In the genomic region with DNA sequence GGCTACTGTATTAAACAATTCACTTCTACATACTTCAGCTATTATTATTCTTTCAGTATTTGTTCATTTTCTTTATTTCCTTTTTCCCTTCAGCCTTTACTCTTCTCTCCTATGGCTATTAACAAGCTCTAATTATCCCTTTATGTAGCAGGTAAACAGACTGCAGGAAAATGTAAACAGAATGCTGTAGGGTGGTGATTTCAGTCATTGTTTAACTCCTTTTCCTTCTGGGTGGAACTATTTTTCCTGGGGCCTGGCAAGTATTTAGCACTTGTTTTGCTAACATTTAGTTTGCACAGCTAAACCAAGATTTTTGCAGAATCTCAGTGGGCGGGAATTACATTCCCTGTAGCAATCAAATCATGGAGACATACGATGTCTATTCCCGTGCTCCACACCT, we compare ENCODE assay signal across 22 cellular contexts. TPM values are rescaled to one million over a fixed set of nuclear protein-coding genes. Genes with fewer than 3 reads are reported as not detected.
DNase-seq lines count a peak whose midpoint lies in the region; ATAC-seq and TF ChIP-seq lines count a peak whose summit lies in the region.
"Had no signal": no experiment of that assay in that cellular context is flagged by ENCODE, and none has a peak within 500 bp of the region (broad histone marks: within the 10 kb centered on the region; RNA-seq: fewer than 3 reads in every experiment).

No MANE protein-coding gene starts in this region.

- no peak for ATAC-seq in WTC11
- ATAC-seq in upper lobe of left lung (ENCODE audit: low FRiP score in 2 of 2): no peak
- ATAC-seq in HG02588 (IDR thresholded peaks at IDR 0.05; ENCODE audit: unreplicated experiment): no peak
- ATAC-seq: T-helper 17 cell had no signal

- H3K27me3 Mint-ChIP-seq in WTC11 (ENCODE audit: low read depth): peaks cover 6% of the 10 kb centered on the region; the same call in 1 of the 2 replicates
- H3K27me3 Mint-ChIP-seq in osteocyte (ENCODE audit: unreplicated experiment): no peaks in the 10 kb centered on the region

- H3K4me1 Mint-ChIP-seq in WTC11 (peaks cover 8% of the 10 kb centered on the region), osteocyte (ENCODE audit: unreplicated experiment) (peaks cover 39% of the 10 kb centered on the region)
- H3K4me1 Mint-ChIP-seq: CD8-positive, alpha-beta memory T cell; T-helper 17 cell had no signal

- H3K9me3 ChIP-seq in upper lobe of left lung: no peaks in the 10 kb centered on the region

- DNase-seq in D341Med (ENCODE audit: low spot score) (peak; percentile 38), NCI-H2081 treated with DMSO at 0.1 percent for 48 hours (lab: John Stamatoyannopoulos, UW) (peak; percentile 44), WTC11 (ENCODE audit: low spot score) (no peak), osteocyte (ENCODE audit: extremely low spot score, unreplicated experiment) (no peak), upper lobe of left lung (no peak), G401 (ENCODE audit: low spot score) (no peak), pons (ENCODE audit: low spot score) (no peak)
- DNase-seq: AML-193; C1 segment of cervical spinal cord; CD8-positive, alpha-beta memory T cell; DMS53; GF-D8; Kasumi-1; NCI-H1694; NCI-H446; NCI-H526 treated with DMSO at 0.1 percent for 48 hours; OCI-M1; Right ventricle myocardium superior; SW 1271; T-helper 17 cell had no signal

- WGBS in upper lobe of left lung, 2 donors: 71 to 74% methylated on average over 3 of the region's 3 CpGs

- peaks cover 0 to 4% (median 0%) of the 10 kb centered on the region in 4 donors for H3K4me1 ChIP-seq in upper lobe of left lung

- no peak for TF ChIP-seq POLR2A in upper lobe of left lung (IDR thresholded peaks at IDR 0.05)

- CTCF ChIA-PET in WTC11 (lab: Charles Lee): interaction anchor here (0.7 to 2.2 kb wide), 5 partner anchors 12 to 409 kb away, joined by 3 to 12 read pairs (median 3); a partner anchor contains a TSS

- H3K9me3 Mint-ChIP-seq in WTC11 (no peaks in the 10 kb centered on the region), osteocyte (ENCODE audit: unreplicated experiment) (no peaks in the 10 kb centered on the region)

- H3K4me3 Mint-ChIP-seq in WTC11: no peak overlapping the region
- H3K4me3 Mint-ChIP-seq in osteocyte (ENCODE audit: unreplicated experiment): no peak overlapping the region
- H3K4me3 Mint-ChIP-seq: CD8-positive, alpha-beta memory T cell; T-helper 17 cell had no signal

- in situ Hi-C loops in G401 (cut with HindIII; ENCODE audit: low sequenced_read_pairs): no loop called here

- H3K27ac ChIP-seq in upper lobe of left lung: no peak overlapping the region

- POLR2A ChIA-PET in WTC11 (lab: Charles Lee): interaction anchor here (1.0 kb wide), 1 partner anchor 10 kb away, joined by 3 read pairs; no protein-coding TSS in a partner anchor

- H3K36me3 ChIP-seq in upper lobe of left lung: no peaks in the 10 kb centered on the region

- no peak overlapping the region for H3K4me3 ChIP-seq in upper lobe of left lung

- H3K27ac Mint-ChIP-seq in WTC11 (peak overlapping the region; percentile 38; the same call in 1 of the 2 replicates), osteocyte (ENCODE audit: unreplicated experiment) (peak overlapping the region; percentile 58)
- H3K27ac Mint-ChIP-seq: CD8-positive, alpha-beta memory T cell; T-helper 17 cell had no signal

- H3K27me3 ChIP-seq in upper lobe of left lung: no peaks in the 10 kb centered on the region

- H3K36me3 Mint-ChIP-seq in WTC11 (no peaks in the 10 kb centered on the region), osteocyte (ENCODE audit: unreplicated experiment) (no peaks in the 10 kb centered on the region)
- H3K36me3 Mint-ChIP-seq: CD8-positive, alpha-beta memory T cell had no signal

- TF ChIP-seq CTCF in WTC11 (IDR thresholded peaks at IDR 0.05): no peak
- no peak for TF ChIP-seq CTCF in osteocyte (IDR thresholded peaks at IDR 0.05)
- TF ChIP-seq CTCF in upper lobe of left lung (IDR thresholded peaks at IDR 0.05): no peak

- no peak for TF ChIP-seq EP300 in upper lobe of left lung (IDR thresholded peaks at IDR 0.05)

TF ChIP-seq in WTC11, 78 proteins besides CTCF, POLR2A, EP300 and RAD21 (continues in another document):
- TF ChIP-seq NR2C2 (CRISPR knock-in tag; IDR thresholded peaks at IDR 0.05) (no peak), TCF7 (CRISPR knock-in tag; IDR thresholded peaks at IDR 0.05; ENCODE audit: low read depth) (no peak), FOXP1 (CRISPR knock-in tag; IDR thresholded peaks at IDR 0.05; ENCODE audit: borderline replicate concordance) (no peak), TEAD4 (CRISPR knock-in tag; IDR thresholded peaks at IDR 0.05) (no peak), JAZF1 (CRISPR knock-in tag; IDR thresholded peaks at IDR 0.05) (no peak), ZNF416 (CRISPR knock-in tag; IDR thresholded peaks at IDR 0.05) (no peak), ZNF317 (CRISPR knock-in tag; IDR thresholded peaks at IDR 0.05; ENCODE audit: borderline replicate concordance, low read depth) (no peak)
- TF ChIP-seq, protein P1, sequence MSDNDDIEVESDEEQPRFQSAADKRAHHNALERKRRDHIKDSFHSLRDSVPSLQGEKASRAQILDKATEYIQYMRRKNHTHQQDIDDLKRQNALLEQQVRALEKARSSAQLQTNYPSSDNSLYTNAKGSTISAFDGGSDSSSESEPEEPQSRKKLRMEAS (CRISPR knock-in tag; IDR thresholded peaks at IDR 0.05): no peak
- TF ChIP-seq, protein P2, sequence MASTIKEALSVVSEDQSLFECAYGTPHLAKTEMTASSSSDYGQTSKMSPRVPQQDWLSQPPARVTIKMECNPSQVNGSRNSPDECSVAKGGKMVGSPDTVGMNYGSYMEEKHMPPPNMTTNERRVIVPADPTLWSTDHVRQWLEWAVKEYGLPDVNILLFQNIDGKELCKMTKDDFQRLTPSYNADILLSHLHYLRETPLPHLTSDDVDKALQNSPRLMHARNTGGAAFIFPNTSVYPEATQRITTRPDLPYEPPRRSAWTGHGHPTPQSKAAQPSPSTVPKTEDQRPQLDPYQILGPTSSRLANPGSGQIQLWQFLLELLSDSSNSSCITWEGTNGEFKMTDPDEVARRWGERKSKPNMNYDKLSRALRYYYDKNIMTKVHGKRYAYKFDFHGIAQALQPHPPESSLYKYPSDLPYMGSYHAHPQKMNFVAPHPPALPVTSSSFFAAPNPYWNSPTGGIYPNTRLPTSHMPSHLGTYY (CRISPR knock-in tag; IDR thresholded peaks at IDR 0.05): no peak
- TF ChIP-seq, protein P3, sequence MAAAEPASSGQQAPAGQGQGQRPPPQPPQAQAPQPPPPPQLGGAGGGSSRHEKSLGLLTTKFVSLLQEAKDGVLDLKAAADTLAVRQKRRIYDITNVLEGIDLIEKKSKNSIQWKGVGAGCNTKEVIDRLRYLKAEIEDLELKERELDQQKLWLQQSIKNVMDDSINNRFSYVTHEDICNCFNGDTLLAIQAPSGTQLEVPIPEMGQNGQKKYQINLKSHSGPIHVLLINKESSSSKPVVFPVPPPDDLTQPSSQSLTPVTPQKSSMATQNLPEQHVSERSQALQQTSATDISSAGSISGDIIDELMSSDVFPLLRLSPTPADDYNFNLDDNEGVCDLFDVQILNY (CRISPR knock-in tag; IDR thresholded peaks at IDR 0.05): no peak
- TF ChIP-seq, protein P4, sequence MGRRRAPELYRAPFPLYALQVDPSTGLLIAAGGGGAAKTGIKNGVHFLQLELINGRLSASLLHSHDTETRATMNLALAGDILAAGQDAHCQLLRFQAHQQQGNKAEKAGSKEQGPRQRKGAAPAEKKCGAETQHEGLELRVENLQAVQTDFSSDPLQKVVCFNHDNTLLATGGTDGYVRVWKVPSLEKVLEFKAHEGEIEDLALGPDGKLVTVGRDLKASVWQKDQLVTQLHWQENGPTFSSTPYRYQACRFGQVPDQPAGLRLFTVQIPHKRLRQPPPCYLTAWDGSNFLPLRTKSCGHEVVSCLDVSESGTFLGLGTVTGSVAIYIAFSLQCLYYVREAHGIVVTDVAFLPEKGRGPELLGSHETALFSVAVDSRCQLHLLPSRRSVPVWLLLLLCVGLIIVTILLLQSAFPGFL (CRISPR knock-in tag; IDR thresholded peaks at IDR 0.05; ENCODE audit: borderline replicate concordance): no peak
- TF ChIP-seq, protein P5, sequence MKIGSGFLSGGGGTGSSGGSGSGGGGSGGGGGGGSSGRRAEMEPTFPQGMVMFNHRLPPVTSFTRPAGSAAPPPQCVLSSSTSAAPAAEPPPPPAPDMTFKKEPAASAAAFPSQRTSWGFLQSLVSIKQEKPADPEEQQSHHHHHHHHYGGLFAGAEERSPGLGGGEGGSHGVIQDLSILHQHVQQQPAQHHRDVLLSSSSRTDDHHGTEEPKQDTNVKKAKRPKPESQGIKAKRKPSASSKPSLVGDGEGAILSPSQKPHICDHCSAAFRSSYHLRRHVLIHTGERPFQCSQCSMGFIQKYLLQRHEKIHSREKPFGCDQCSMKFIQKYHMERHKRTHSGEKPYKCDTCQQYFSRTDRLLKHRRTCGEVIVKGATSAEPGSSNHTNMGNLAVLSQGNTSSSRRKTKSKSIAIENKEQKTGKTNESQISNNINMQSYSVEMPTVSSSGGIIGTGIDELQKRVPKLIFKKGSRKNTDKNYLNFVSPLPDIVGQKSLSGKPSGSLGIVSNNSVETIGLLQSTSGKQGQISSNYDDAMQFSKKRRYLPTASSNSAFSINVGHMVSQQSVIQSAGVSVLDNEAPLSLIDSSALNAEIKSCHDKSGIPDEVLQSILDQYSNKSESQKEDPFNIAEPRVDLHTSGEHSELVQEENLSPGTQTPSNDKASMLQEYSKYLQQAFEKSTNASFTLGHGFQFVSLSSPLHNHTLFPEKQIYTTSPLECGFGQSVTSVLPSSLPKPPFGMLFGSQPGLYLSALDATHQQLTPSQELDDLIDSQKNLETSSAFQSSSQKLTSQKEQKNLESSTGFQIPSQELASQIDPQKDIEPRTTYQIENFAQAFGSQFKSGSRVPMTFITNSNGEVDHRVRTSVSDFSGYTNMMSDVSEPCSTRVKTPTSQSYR (CRISPR knock-in tag; IDR thresholded peaks at IDR 0.05): no peak
- TF ChIP-seq, protein P6, sequence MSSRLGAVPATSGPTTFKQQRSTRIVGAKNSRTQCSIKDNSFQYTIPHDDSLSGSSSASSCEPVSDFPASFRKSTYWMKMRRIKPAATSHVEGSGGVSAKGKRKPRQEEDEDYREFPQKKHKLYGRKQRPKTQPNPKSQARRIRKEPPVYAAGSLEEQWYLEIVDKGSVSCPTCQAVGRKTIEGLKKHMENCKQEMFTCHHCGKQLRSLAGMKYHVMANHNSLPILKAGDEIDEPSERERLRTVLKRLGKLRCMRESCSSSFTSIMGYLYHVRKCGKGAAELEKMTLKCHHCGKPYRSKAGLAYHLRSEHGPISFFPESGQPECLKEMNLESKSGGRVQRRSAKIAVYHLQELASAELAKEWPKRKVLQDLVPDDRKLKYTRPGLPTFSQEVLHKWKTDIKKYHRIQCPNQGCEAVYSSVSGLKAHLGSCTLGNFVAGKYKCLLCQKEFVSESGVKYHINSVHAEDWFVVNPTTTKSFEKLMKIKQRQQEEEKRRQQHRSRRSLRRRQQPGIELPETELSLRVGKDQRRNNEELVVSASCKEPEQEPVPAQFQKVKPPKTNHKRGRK (CRISPR knock-in tag; IDR thresholded peaks at IDR 0.05; ENCODE audit: borderline replicate concordance): no peak

RNA-seq across cellular contexts. Expression of a gene that starts 14.4 kb away (rescaled TPM):
- 0.14 TPM in 1 of 3 replicates, not detected in the others for total RNA-seq in WTC11 (2021)
- 4.8 and 5.0 TPM in 2 replicates for total RNA-seq in osteocyte
- total RNA-seq in upper lobe of left lung: 10 to 100 TPM in 2 of 6 donors, 1 to 10 TPM in 4; 3.9 to 15.4 (median 6.4) TPM
- not detected in 2 replicates for total RNA-seq in G401 (2014; rRNA removed; shearing (Covaris generic))
- total RNA-seq: CD8-positive, alpha-beta memory T cell; MCF 10A; T-helper 17 cell had no signal

Comparison
In these comparisons a context has a peak if more than half of its experiments do, and no peak if none do; other contexts are left out.
1. DNase-seq: peak in D341Med (single experiment) and NCI-H2081 treated with DMSO at 0.1 percent for 48 hours (single experiment); none in WTC11 (single experiment), osteocyte (single experiment), upper lobe of left lung (0 of 2), G401 (single experiment) and pons (single experiment).